In genomic region chr11:117072517-117073218, GRCh38 we compare ENCODE assay signal across 1 cellular context.
A peak's percentile ranks its signal among the peaks of the same experiment; 100 is the strongest.
TF ChIP-seq lines count a peak whose summit lies in the region.

No MANE protein-coding gene starts in this region.

TF ChIP-seq in K562, 482 proteins besides CTCF, POLR2A, EP300 and RAD21 (continued from another document and continues in another):
- no peak for TF ChIP-seq RREB1 (CRISPR knock-in tag; IDR thresholded peaks at IDR 0.05)
- TF ChIP-seq ZNF324 (CRISPR knock-in tag; IDR thresholded peaks at IDR 0.05): no peak
- TF ChIP-seq FUS (optimal IDR thresholded peaks at IDR 0.05; ENCODE audit: low read depth, low read length): no peak
- peak; percentile 71; the same call in 1 of the 2 replicates for TF ChIP-seq ESRRA (IDR thresholded peaks at IDR 0.05; ENCODE audit: borderline replicate concordance, low read depth)
- TF ChIP-seq ZFP30 (CRISPR knock-in tag; IDR thresholded peaks at IDR 0.05; ENCODE audit: borderline replicate concordance): no peak
- no peak for TF ChIP-seq HNRNPLL (IDR thresholded peaks at IDR 0.05; ENCODE audit: low read depth, low read length, poor library complexity, severe bottlenecking)
- TF ChIP-seq RBM34 (IDR thresholded peaks at IDR 0.05; ENCODE audit: borderline replicate concordance, insufficient read depth, low read length): no peak
- TF ChIP-seq ZNF175 (CRISPR knock-in tag; IDR thresholded peaks at IDR 0.05; ENCODE audit: low read depth): no peak
- TF ChIP-seq GABPA (tag; conservative IDR thresholded peaks at IDR 0.05; ENCODE audit: low read depth): 0 out of 2 replicates have a peak, but pooled peaks have one; percentile 21
- TF ChIP-seq L3MBTL2 (IDR thresholded peaks at IDR 0.05): no peak
- no peak for TF ChIP-seq CREB5 (CRISPR knock-in tag; IDR thresholded peaks at IDR 0.05)
- no peak for TF ChIP-seq ZNF644 (tag; IDR thresholded peaks at IDR 0.05; ENCODE audit: low read depth)
- no peak for TF ChIP-seq HNRNPUL1 (IDR thresholded peaks at IDR 0.05; ENCODE audit: low read length)
- no peak for TF ChIP-seq GTF2E2 (tag; IDR thresholded peaks at IDR 0.05)
- TF ChIP-seq KAT2B (IDR thresholded peaks at IDR 0.05; ENCODE audit: low read depth, low read length): no peak
- TF ChIP-seq CREB3L1 (IDR thresholded peaks at IDR 0.05; ENCODE audit: borderline replicate concordance, low read depth): no peak
- no peak for TF ChIP-seq HOXB6 (CRISPR knock-in tag; IDR thresholded peaks at IDR 0.05; ENCODE audit: borderline replicate concordance)
- no peak for TF ChIP-seq SNAPC5 (CRISPR knock-in tag; IDR thresholded peaks at IDR 0.05)
- no peak for TF ChIP-seq PHF20 (IDR thresholded peaks at IDR 0.05; ENCODE audit: partially characterized antibody)
- no peak for TF ChIP-seq MYBL2 (IDR thresholded peaks at IDR 0.05; ENCODE audit: low read depth)
- no peak for TF ChIP-seq MYBL2 (CRISPR knock-in tag; IDR thresholded peaks at IDR 0.05; ENCODE audit: borderline replicate concordance)
- no peak for TF ChIP-seq MCM7 (IDR thresholded peaks at IDR 0.05)
- no peak for TF ChIP-seq CBX3 (IDR thresholded peaks at IDR 0.05; ENCODE audit: borderline replicate concordance in 1 of 2, low read length in 2 of 2)
- TF ChIP-seq SRSF3 (IDR thresholded peaks at IDR 0.05; ENCODE audit: insufficient read depth, low read length): no peak
- TF ChIP-seq ZNF23 (CRISPR knock-in tag; IDR thresholded peaks at IDR 0.05): no peak
- peak; percentile 95 for TF ChIP-seq JUND (IDR thresholded peaks at IDR 0.05; ENCODE audit: borderline replicate concordance, low read depth, low read length)
- peak; percentile 97 for TF ChIP-seq JUND (tag; IDR thresholded peaks at IDR 0.05; ENCODE audit: borderline replicate concordance, low read depth, low read length)
- no peak for TF ChIP-seq TSC22D4 (tag; IDR thresholded peaks at IDR 0.05)
- no peak for TF ChIP-seq E2F6 (IDR thresholded peaks at IDR 0.05; ENCODE audit: borderline replicate concordance in 1 of 2, extremely low read depth in 1 of 2, insufficient read depth in 1 of 2, insufficient read length in 1 of 2, low read depth in 1 of 2, low read length in 1 of 2, poor library complexity in 1 of 2, severe bottlenecking in 1 of 2)
- no peak for TF ChIP-seq PREB (CRISPR knock-in tag; IDR thresholded peaks at IDR 0.05)
- peak; percentile 66 for TF ChIP-seq LEF1 (IDR thresholded peaks at IDR 0.05)
- TF ChIP-seq RBFOX2 (IDR thresholded peaks at IDR 0.05; ENCODE audit: low read depth, low read length): no peak
- peak in 1 of 2 experiments; percentile 53 for TF ChIP-seq AFF1 (IDR thresholded peaks at IDR 0.05; ENCODE audit: low read depth in 1 of 2, partially characterized antibody in 2 of 2)
- 0 out of 2 replicates have a peak, but pooled peaks have one; percentile 18 for TF ChIP-seq CTBP1 (IDR thresholded peaks at IDR 0.05; ENCODE audit: borderline replicate concordance)
- TF ChIP-seq ZNF280A (IDR thresholded peaks at IDR 0.05; ENCODE audit: low read depth, partially characterized antibody): no peak
- TF ChIP-seq FOXA3 (CRISPR knock-in tag; conservative IDR thresholded peaks at IDR 0.05 in 1 of 2, IDR thresholded peaks at IDR 0.05 in 1 of 2): peak in 1 of 2 experiments; percentile 50; a peak in 1 of 4 replicates
- TF ChIP-seq YBX1 (IDR thresholded peaks at IDR 0.05): no peak
- TF ChIP-seq RBM22 (IDR thresholded peaks at IDR 0.05; ENCODE audit: low read depth, low read length, poor library complexity, severe bottlenecking): no peak
- no peak for TF ChIP-seq ZNF184 (CRISPR knock-in tag; IDR thresholded peaks at IDR 0.05)
- TF ChIP-seq SIRT6 (IDR thresholded peaks at IDR 0.05; ENCODE audit: low read depth, low read length): no peak
- TF ChIP-seq CREB3 (tag; conservative IDR thresholded peaks at IDR 0.05; ENCODE audit: low read depth): no peak
- TF ChIP-seq SAP30 (IDR thresholded peaks at IDR 0.05; ENCODE audit: borderline replicate concordance, insufficient read depth, low read depth, low read length, poor library complexity, severe bottlenecking): no peak
- no peak for TF ChIP-seq CBX2 (IDR thresholded peaks at IDR 0.05; ENCODE audit: insufficient read depth, low read length, poor library complexity, severe bottlenecking)
- no peak for TF ChIP-seq MXD1 (CRISPR knock-in tag; IDR thresholded peaks at IDR 0.05; ENCODE audit: borderline replicate concordance, poor library complexity, severe bottlenecking)
- no peak for TF ChIP-seq GTF2F1 (IDR thresholded peaks at IDR 0.05; ENCODE audit: low read depth, low read length)
- TF ChIP-seq RAD51 (IDR thresholded peaks at IDR 0.05; ENCODE audit: borderline replicate concordance, low read depth): no peak
- no peak for TF ChIP-seq TCF15 (CRISPR knock-in tag; IDR thresholded peaks at IDR 0.05)
- no peak for TF ChIP-seq MECOM (CRISPR knock-in tag; IDR thresholded peaks at IDR 0.05)
- no peak for TF ChIP-seq CAMTA2 (CRISPR knock-in tag; conservative IDR thresholded peaks at IDR 0.05)
